8 cellular contexts compared by ENCODE assay signal in genomic region chr14:60091550-60092511, GRCh38. TPM values are rescaled to one million over a fixed set of nuclear protein-coding genes. Genes with fewer than 3 reads are reported as not detected.
DNase-seq lines count a peak whose midpoint lies in the region; ATAC-seq and TF ChIP-seq lines count a peak whose summit lies in the region.

Gene PCNX4 (plus strand): TSS chr14:60091923. CDS start chr14:60107639, 15,716 bp downstream.

- peak within 1 kb of the TSS; percentile 97 for H3K4me3 Mint-ChIP-seq in nephron progenitor cell
- peak within 1 kb of the TSS; percentile 86 to 99 for H3K4me3 Mint-ChIP-seq in stimulated activated naive CD8-positive, alpha-beta T cell treated with anti-CD3 and anti-CD28 coated beads, Interleukin-15, amount 100 ng/mL, for 72 hours

- no peaks in the 10 kb centered on the region for H3K27me3 Mint-ChIP-seq in nephron progenitor cell (ENCODE audit: low read depth, poor library complexity)
- H3K27me3 Mint-ChIP-seq in stimulated activated naive CD8-positive, alpha-beta T cell treated with anti-CD3 and anti-CD28 coated beads, Interleukin-15, amount 100 ng/mL, for 72 hours, result no peaks in the 10 kb centered on the region

- no peak for TF ChIP-seq CTCF in nephron progenitor cell (IDR thresholded peaks at IDR 0.05)

- no peaks in the 10 kb centered on the region for H3K27me3 ChIP-seq in H7 (ENCODE audit: control insufficient read depth, insufficient read depth, low read length)

- peak within 1 kb of the TSS; percentile 97 for H3K27ac Mint-ChIP-seq in nephron progenitor cell
- peak within 1 kb of the TSS; percentile 95 to 97 for H3K27ac Mint-ChIP-seq in stimulated activated naive CD8-positive, alpha-beta T cell treated with anti-CD3 and anti-CD28 coated beads, Interleukin-15, amount 100 ng/mL, for 72 hours

- H3K36me3 Mint-ChIP-seq in nephron progenitor cell (ENCODE audit: low read depth), result peaks cover 2% of the 10 kb centered on the region

- peak within 1 kb of the TSS; percentile 82 for H3K4me3 ChIP-seq in H7 (ENCODE audit: insufficient read depth, low read depth, low read length)

- H3K36me3 ChIP-seq in H7 (replicated peaks; ENCODE audit: control insufficient read depth, insufficient read depth, low read length), result no peaks in the 10 kb centered on the region

- peaks cover 43% of the 10 kb centered on the region for H3K4me1 Mint-ChIP-seq in nephron progenitor cell
- H3K4me1 Mint-ChIP-seq in stimulated activated naive CD8-positive, alpha-beta T cell treated with anti-CD3 and anti-CD28 coated beads, Interleukin-15, amount 100 ng/mL, for 72 hours, result peaks cover 25% of the 10 kb centered on the region

- ATAC-seq in stimulated activated naive CD8-positive, alpha-beta T cell treated with anti-CD3 and anti-CD28 coated beads, Interleukin-15, amount 100 ng/mL, for 72 hours, result peak; percentile 96

- H3K9me3 Mint-ChIP-seq in nephron progenitor cell, result no peaks in the 10 kb centered on the region
- no peaks in the 10 kb centered on the region for H3K9me3 Mint-ChIP-seq in stimulated activated naive CD8-positive, alpha-beta T cell treated with anti-CD3 and anti-CD28 coated beads, Interleukin-15, amount 100 ng/mL, for 72 hours

- DNase-seq in ELF-1 (ENCODE audit: low read depth, low spot score), result peak; percentile 98
- DNase-seq in H7, result peak; percentile 85
- peak; percentile 97 for DNase-seq in M059J (ENCODE audit: low read depth)
- peak; percentile 81 for DNase-seq in SIG-M5 (lab: John Stamatoyannopoulos, UW)
- DNase-seq in activated gamma-delta T cell (lab: John Stamatoyannopoulos, UW), result peak; percentile 83
- peak; percentile 99 for DNase-seq in fibroblast of the conjunctiva (ENCODE audit: low read depth)
- DNase-seq in nephron progenitor cell, result peak; percentile 93
- DNase-seq in stimulated activated naive CD8-positive, alpha-beta T cell treated with anti-CD3 and anti-CD28 coated beads, Interleukin-15, amount 100 ng/mL, for 72 hours, result peak; percentile 94 to 97

RNA-seq across cellular contexts. Expression of gene PCNX4, which starts in this region (rescaled TPM):
- total RNA-seq in H7 (2014; rRNA removed; shearing (Covaris generic)), result 33.9 and 35.5 TPM in 2 replicates
- total RNA-seq in M059J (2014; rRNA removed; shearing (Covaris generic)), result 32.3 and 85.1 TPM in 2 replicates

Comparison
In these comparisons a context has a peak if more than half of its experiments do, and no peak if none do; other contexts are left out.
1. Peak in every context shown above with its lines: DNase-seq, ATAC-seq and H3K4me3 ChIP-seq.